8 cellular contexts compared by ENCODE assay signal in genomic region chr3:125052671-125053303, GRCh38. TPM values are rescaled to one million over a fixed set of nuclear protein-coding genes. Genes with fewer than 3 reads are reported as not detected.
A peak's percentile ranks its signal among the peaks of the same experiment; 100 is the strongest.
DNase-seq lines count a peak whose midpoint lies in the region; ATAC-seq and TF ChIP-seq lines count a peak whose summit lies in the region.

No MANE protein-coding gene starts in this region.

- peaks cover 0 to 2% (median 0%) of the 10 kb centered on the region in 3 donors for H3K36me3 ChIP-seq in skeletal muscle tissue (ENCODE audit: control insufficient read depth in 3 of 3, insufficient read depth in 3 of 3, low read length in 3 of 3)

- H3K27ac Mint-ChIP-seq in activated T-cell treated with anti-CD3 and anti-CD28 coated beads, Interleukin-2, amount 50 U/mL, for 72 hours, result peak overlapping the region; percentile 6

- peaks cover 55 to 70% (median 70%) of the 10 kb centered on the region in 3 donors for H3K4me1 ChIP-seq in skeletal muscle tissue (ENCODE audit: control insufficient read depth in 3 of 3, insufficient read depth in 3 of 3, low read length in 3 of 3)

- peaks cover 3 to 6% of the 10 kb centered on the region in 2 donors for H3K36me3 Mint-ChIP-seq in activated T-cell treated with anti-CD3 and anti-CD28 coated beads, Interleukin-2, amount 50 U/mL, for 72 hours (ENCODE audit: insufficient read depth in 2 of 2)

- H3K4me3 Mint-ChIP-seq in activated T-cell treated with anti-CD3 and anti-CD28 coated beads, Interleukin-2, amount 50 U/mL, for 72 hours, result peak overlapping the region; percentile 82 to 84

- no peak for TF ChIP-seq CTCF in fibroblast of the aortic adventitia (IDR thresholded peaks at IDR 0.05; ENCODE audit: insufficient read depth, low read length)

- peaks cover 72% of the 10 kb centered on the region for H3K4me1 Mint-ChIP-seq in activated T-cell treated with anti-CD3 and anti-CD28 coated beads, Interleukin-2, amount 50 U/mL, for 72 hours (ENCODE audit: low read depth)

- no peaks in the 10 kb centered on the region for H3K9me3 ChIP-seq in skeletal muscle tissue (ENCODE audit: control insufficient read depth in 3 of 3, low read length in 3 of 3)

- H3K9ac ChIP-seq in skeletal muscle tissue (ENCODE audit: low read depth in 1 of 3, low read length in 3 of 3), result peak overlapping the region in 2 of 3 donors; percentile 23 to 52

- no peaks in the 10 kb centered on the region for H3K27me3 ChIP-seq in skeletal muscle tissue (ENCODE audit: control insufficient read depth in 3 of 3, insufficient read depth in 3 of 3, low read length in 3 of 3)

- intact Hi-C loops in left colon (cut with DNase I, micrococcal nuclease), result no loop called here

- no peaks in the 10 kb centered on the region for H3K9me3 Mint-ChIP-seq in activated T-cell treated with anti-CD3 and anti-CD28 coated beads, Interleukin-2, amount 50 U/mL, for 72 hours

- peak overlapping the region; percentile 77 for H3K27ac ChIP-seq in skeletal muscle tissue (ENCODE audit: low read depth, low read length)

- no peak for ATAC-seq in activated T-cell treated with anti-CD3 and anti-CD28 coated beads, Interleukin-2, amount 50 U/mL, for 72 hours (replicated peaks in 1 of 2)
- ATAC-seq in SK-N-SH treated with all-trans-retinoic acid at 6 μM for 48 hours (peak; percentile 47), left colon (no peak), HG03565 (IDR thresholded peaks at IDR 0.05; ENCODE audit: unreplicated experiment) (no peak)

- DNase-seq in activated T-cell treated with anti-CD3 and anti-CD28 coated beads, Interleukin-2, amount 50 U/mL, for 72 hours, result no peak
- no peak for DNase-seq in activated T-cell treated with anti-CD3 and anti-CD28 coated beads, Interleukin-2, amount 50 U/mL, for 1 hour
- DNase-seq in fibroblast of the aortic adventitia (ENCODE audit: low read depth) (peak; percentile 90), left colon (no peak), SKM-1 (lab: John Stamatoyannopoulos, UW; ENCODE audit: unreplicated experiment) (no peak)

- peaks cover 32% of the 10 kb centered on the region for H3K27me3 Mint-ChIP-seq in activated T-cell treated with anti-CD3 and anti-CD28 coated beads, Interleukin-2, amount 50 U/mL, for 72 hours (ENCODE audit: low read depth)

- H3K4me3 ChIP-seq in fibroblast of the aortic adventitia (ENCODE audit: low read depth, low read length) (peak overlapping the region; percentile 96), skeletal muscle tissue (ENCODE audit: low read length in 3 of 3) (peak overlapping the region; percentile 41 to 89 (median 47))

TF ChIP-seq in SK-N-SH treated with all-trans-retinoic acid at 6 μM for 48 hours, 23 proteins besides CTCF, POLR2A, EP300 and RAD21:
- TF ChIP-seq TCF4 (CRISPR knock-in tag; IDR thresholded peaks at IDR 0.05; ENCODE audit: borderline replicate concordance) (no peak), CSRNP3 (CRISPR knock-in tag; IDR thresholded peaks at IDR 0.05) (no peak), TOX (CRISPR knock-in tag; IDR thresholded peaks at IDR 0.05; ENCODE audit: borderline replicate concordance) (no peak), POU6F1 (CRISPR knock-in tag; IDR thresholded peaks at IDR 0.05; ENCODE audit: borderline replicate concordance, low read depth) (no peak), ZNF565 (CRISPR knock-in tag; conservative IDR thresholded peaks at IDR 0.05; ENCODE audit: low read depth) (no peak), ISL1 (CRISPR knock-in tag; IDR thresholded peaks at IDR 0.05) (no peak), PATZ1 (CRISPR knock-in tag; IDR thresholded peaks at IDR 0.05; ENCODE audit: borderline replicate concordance) (no peak), TSHZ2 (CRISPR knock-in tag; IDR thresholded peaks at IDR 0.05) (no peak), ARNTL (CRISPR knock-in tag; IDR thresholded peaks at IDR 0.05; ENCODE audit: borderline replicate concordance, low read depth) (no peak)
TF ChIP-seq in SK-N-SH treated with all-trans-retinoic acid at 6 μM for 48 hours: peak in this region for 0.

RNA-seq across cellular contexts. Expression of gene HEG1, which starts 3.0 kb away (rescaled TPM):
- total RNA-seq in activated T-cell treated with anti-CD3 and anti-CD28 coated beads, Interleukin-2, amount 50 U/mL, for 72 hours, result 1 to 10 TPM; 7.4 to 9.5 TPM
- total RNA-seq in fibroblast of the aortic adventitia (ENCODE audit: low replicate concordance) (198 and 256 TPM in 2 replicates), skeletal muscle tissue (25.1 TPM), left colon (10 to 100 TPM in 1 of 2 donors, 1 to 10 TPM in 1; 9.8 to 17.4 TPM)
